Comparison of ENCODE assay signal across 8 cellular contexts in genomic region chr2:11753886-11754704, GRCh38. TPM values are rescaled to one million over a fixed set of nuclear protein-coding genes. Genes with fewer than 3 reads are reported as not detected.
A peak's percentile ranks its signal among the peaks of the same experiment; 100 is the strongest.
DNase-seq lines count a peak whose midpoint lies in the region; ATAC-seq, FAIRE-seq and TF ChIP-seq lines count a peak whose summit lies in the region.

No MANE protein-coding gene starts in this region.

- H3K4me1 Mint-ChIP-seq in CD8-positive, alpha-beta T cell (ENCODE audit: low read depth) = peaks cover 81% of the 10 kb centered on the region

- POLR2A ChIA-PET in CD8-positive, alpha-beta T cell (lab: Charles Lee) = interaction anchor here (0.7 to 1.6 kb wide), 5 partner anchors 9 to 49 kb away, joined by 3 to 5 read pairs (median 3); no protein-coding TSS in a partner anchor

- H3K27ac ChIP-seq in CD8-positive, alpha-beta T cell (ENCODE audit: low read depth, low read length) = peak overlapping the region; percentile 36
- peak overlapping the region in 1 of 2 donors; percentile 52 for H3K27ac ChIP-seq in kidney (ENCODE audit: low read depth in 2 of 2, low read length in 2 of 2)

- peaks cover 67% of the 10 kb centered on the region for H3K4me1 ChIP-seq in CD8-positive, alpha-beta T cell (ENCODE audit: insufficient read depth, low read length)
- peaks cover 9 to 22% of the 10 kb centered on the region in 2 donors for H3K4me1 ChIP-seq in kidney (ENCODE audit: control insufficient read depth in 1 of 2, insufficient read depth in 1 of 2, low read depth in 1 of 2, low read length in 2 of 2)

- no peaks in the 10 kb centered on the region for H3K9me3 ChIP-seq in CD8-positive, alpha-beta T cell (ENCODE audit: low read length)
- no peaks in the 10 kb centered on the region for H3K9me3 ChIP-seq in kidney (ENCODE audit: control insufficient read depth in 1 of 2, low read length in 2 of 2)

- TF ChIP-seq CTCF in CD8-positive, alpha-beta T cell (IDR thresholded peaks at IDR 0.05) = no peak
- no peak for TF ChIP-seq CTCF in kidney (IDR thresholded peaks at IDR 0.05; ENCODE audit: borderline replicate concordance, extremely low read depth, insufficient read depth)

- H3K36me3 Mint-ChIP-seq in CD8-positive, alpha-beta T cell = peaks cover 6% of the 10 kb centered on the region

- H3K9ac ChIP-seq in kidney (ENCODE audit: low read length in 2 of 2) = no peak overlapping the region

- no peaks in the 10 kb centered on the region for H3K36me3 ChIP-seq in CD8-positive, alpha-beta T cell (ENCODE audit: insufficient read depth, low read length)
- H3K36me3 ChIP-seq in kidney (ENCODE audit: control insufficient read depth in 1 of 2, insufficient read depth in 2 of 2, low read length in 2 of 2) = no peaks in the 10 kb centered on the region

- H3K27ac Mint-ChIP-seq in CD8-positive, alpha-beta T cell = peak overlapping the region; percentile 96

- CTCF ChIA-PET in CD8-positive, alpha-beta T cell (lab: Charles Lee) = interaction anchor here (0.9 to 3.7 kb wide), 11 partner anchors 9 to 66 kb away, joined by 3 to 18 read pairs (median 4); partner anchors contain the start of gene LPIN1

- no peaks in the 10 kb centered on the region for H3K27me3 Mint-ChIP-seq in CD8-positive, alpha-beta T cell (ENCODE audit: low read depth)

- DNase-seq in CD8-positive, alpha-beta T cell = peak in 6 of 7 experiments; percentile 41 to 76 (median 69)
- peak; percentile 58 for DNase-seq in activated naive CD8-positive, alpha-beta T cell treated with anti-CD3 and anti-CD28 coated beads, Interleukin-2, amount 50 U/mL, for 16 hours (ENCODE audit: low read depth, low spot score)
- DNase-seq in kidney = peak; percentile 56
- DNase-seq in stimulated activated CD8-positive, alpha-beta memory T cell treated with anti-CD3 and anti-CD28 coated beads, Interleukin-4, amount 100 ng/mL, for 24 hours (ENCODE audit: low read depth) = peak; percentile 47
- DNase-seq in SIG-M5 (lab: John Stamatoyannopoulos, UW) = no peak

- FAIRE-seq in kidney (lab: Jason Lieb, UNC) = no peak

- peak; percentile 43 for ATAC-seq in CD8-positive, alpha-beta T cell
- ATAC-seq in GM19463 (IDR thresholded peaks at IDR 0.05; ENCODE audit: unreplicated experiment) (peak; percentile 22), HG03575 (IDR thresholded peaks at IDR 0.05; ENCODE audit: extremely low read depth, insufficient number of reproducible peaks, low FRiP score, unreplicated experiment) (peak; percentile 13), SK-N-SH treated with all-trans-retinoic acid at 6 μM for 48 hours (peak; percentile 88)

- H3K4me3 Mint-ChIP-seq in CD8-positive, alpha-beta T cell = peak overlapping the region; percentile 84

- peak overlapping the region; percentile 31 for H3K4me3 ChIP-seq in CD8-positive, alpha-beta T cell (ENCODE audit: low read depth, low read length)
- no peak overlapping the region for H3K4me3 ChIP-seq in kidney (ENCODE audit: low read length in 2 of 2)

- no peaks in the 10 kb centered on the region for H3K27me3 ChIP-seq in CD8-positive, alpha-beta T cell (ENCODE audit: insufficient read depth, low read length)

- intact Hi-C loops in CD8-positive, alpha-beta T cell (cut with DNase I, micrococcal nuclease) = loop anchor here in 1 of 2 experiments (1.0 kb wide), 2 partner anchors 8 to 21 kb away; partner anchors contain the start of gene LPIN1
- intact Hi-C loops in kidney (cut with DNase I) = no loop called here

- no peaks in the 10 kb centered on the region for H3K9me3 Mint-ChIP-seq in CD8-positive, alpha-beta T cell

TF ChIP-seq in SK-N-SH treated with all-trans-retinoic acid at 6 μM for 48 hours, 23 proteins besides CTCF, POLR2A, EP300 and RAD21:
- TF ChIP-seq ARNTL (CRISPR knock-in tag; IDR thresholded peaks at IDR 0.05; ENCODE audit: borderline replicate concordance, low read depth) = no peak
- peak; percentile 68; the same call in 1 of the 2 replicates for TF ChIP-seq SNAI2 (CRISPR knock-in tag; IDR thresholded peaks at IDR 0.05)

RNA-seq across cellular contexts. Expression of gene LPIN1, which starts 7.7 kb away (rescaled TPM):
- 100 to 1,000 TPM; 125 to 126 TPM for total RNA-seq in CD8-positive, alpha-beta T cell
- total RNA-seq in kidney = 36.8 TPM
- 11.8 TPM for polyA plus RNA-seq in kidney (ENCODE audit: insufficient read depth, low read depth, low replicate concordance)

Comparison
In these comparisons a context has a peak if more than half of its experiments do, and no peak if none do; other contexts are left out.
1. ATAC-seq: peak in every context shown above with its lines; median percentile 88 in SK-N-SH treated with all-trans-retinoic acid at 6 μM for 48 hours; 43 in CD8-positive, alpha-beta T cell; 22 in GM19463; 13 in HG03575.